14 cellular contexts compared by ENCODE assay signal in the genomic region with DNA sequence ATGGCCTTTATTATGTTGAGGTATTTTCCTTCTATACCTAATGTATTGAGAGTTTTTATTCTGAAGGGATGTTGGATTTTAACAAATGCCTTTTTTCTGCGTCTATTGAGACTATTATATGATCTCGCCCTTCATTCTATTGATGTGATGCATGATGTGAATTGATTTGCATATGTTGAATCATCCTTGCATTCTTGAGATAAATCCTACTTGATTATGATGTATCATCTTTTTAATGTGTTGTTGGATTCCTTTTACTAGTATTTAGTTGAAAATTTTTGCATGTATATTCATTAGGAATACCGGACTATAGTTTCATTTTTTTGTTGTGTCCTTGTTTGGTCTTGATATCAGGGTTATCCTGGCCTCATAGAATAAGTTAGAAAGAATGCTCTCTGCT.
DNase-seq lines count a peak whose midpoint lies in the region; ATAC-seq, FAIRE-seq and TF ChIP-seq lines count a peak whose summit lies in the region.
"Had no signal": no experiment of that assay in that cellular context is flagged by ENCODE, and none has a peak within 500 bp of the region (broad histone marks: within the 10 kb centered on the region; RNA-seq: fewer than 3 reads in every experiment).

No MANE protein-coding gene starts in this region.

- H3K4me2 ChIP-seq in PC-3 (ENCODE audit: low read length) = no peak overlapping the region
- peak overlapping the region; percentile 3 for H3K4me2 ChIP-seq in osteoblast (ENCODE audit: insufficient read depth, low read length)
- H3K4me2 ChIP-seq: BLaER1 had no signal

- BruUV-seq in PC-3 (replicated peaks; lab: Mats Ljungman, UMichigan) = no TSS peak

- H2AFZ ChIP-seq in PC-3 (ENCODE audit: low read length) (peak overlapping the region; percentile 27; the same call in 1 of the 2 replicates), osteoblast (ENCODE audit: low read length) (no peak overlapping the region)

- H3F3A ChIP-seq in PC-3 (ENCODE audit: low read length, unreplicated experiment) = no peaks in the 10 kb centered on the region

- H3K27ac ChIP-seq in PC-3 (ENCODE audit: low read length) (no peak overlapping the region), osteoblast (ENCODE audit: low read depth, low read length) (peak overlapping the region; percentile 17)
- H3K27ac ChIP-seq: BLaER1 had no signal

- H3K79me2 ChIP-seq in PC-3 (ENCODE audit: low read length) = no peaks in the 10 kb centered on the region
- H3K79me2 ChIP-seq in osteoblast (ENCODE audit: insufficient read depth, low read length) = no peaks in the 10 kb centered on the region

- H3K4me1 ChIP-seq in PC-3 (ENCODE audit: insufficient read depth, low read length) = 0 out of 2 replicates have a peak, but pooled peaks cover 4% of the 10 kb centered on the region
- peaks cover 8% of the 10 kb centered on the region for H3K4me1 ChIP-seq in osteoblast (ENCODE audit: insufficient read depth, low read length)
- H3K4me1 ChIP-seq: BLaER1 had no signal

- TF ChIP-seq POLR2A in H54 (IDR thresholded peaks at IDR 0.05; ENCODE audit: low read depth, low read length) = no peak

- ATAC-seq in PC-3 = no peak
- ATAC-seq in GM18873 (IDR thresholded peaks at IDR 0.05; ENCODE audit: low FRiP score, unreplicated experiment) = no peak
- no peak for ATAC-seq in HG02571 (IDR thresholded peaks at IDR 0.05; ENCODE audit: unreplicated experiment)
- ATAC-seq: K562 had no signal

- no peaks in the 10 kb centered on the region for H3K9me2 ChIP-seq in PC-3 (replicated peaks; ENCODE audit: low read length)

- H3K9ac ChIP-seq in PC-3 (ENCODE audit: low read length) = no peak overlapping the region
- H3K9ac ChIP-seq: BLaER1 had no signal

- H3K36me3 ChIP-seq in PC-3 (ENCODE audit: low read depth, low read length) (no peaks in the 10 kb centered on the region), osteoblast (ENCODE audit: insufficient read depth, low read length) (no peaks in the 10 kb centered on the region)
- H3K36me3 ChIP-seq: BLaER1 had no signal

- no peaks in the 10 kb centered on the region for H3K27me3 ChIP-seq in PC-3 (ENCODE audit: low read length)
- no peaks in the 10 kb centered on the region for H3K27me3 ChIP-seq in osteoblast (ENCODE audit: insufficient read depth, low read length)
- H3K27me3 ChIP-seq: BLaER1 had no signal

- TF ChIP-seq CTCF in PC-3 (conservative IDR thresholded peaks at IDR 0.05; ENCODE audit: low read depth, low read length) (no peak), osteoblast (IDR thresholded peaks at IDR 0.05; ENCODE audit: extremely low read depth, low read depth, low read length) (no peak)

- H4K20me1 ChIP-seq in PC-3 (ENCODE audit: low read length) (no peaks in the 10 kb centered on the region), osteoblast (ENCODE audit: insufficient read depth, low read length) (no peaks in the 10 kb centered on the region)
- H4K20me1 ChIP-seq: BLaER1 had no signal

- POLR2A ChIA-PET in PC-3 (lab: Charles Lee; ENCODE audit: unreplicated experiment) = no interaction called here

- DNase-seq in EH (ENCODE audit: low read depth) (peak; percentile 27), H54 (ENCODE audit: insufficient read length, low spot score) (no peak), PC-3 (no peak), osteoblast (ENCODE audit: insufficient read length, low spot score, missing footprints) (no peak)
- DNase-seq in activated CD4-positive, CD25-positive, alpha-beta regulatory T cell treated with anti-CD3 and anti-CD28 coated beads, Interleukin-2, amount 50 U/mL, for 72 hours = no peak
- DNase-seq: 8988T, AML-193, DMS53, GDM1, Karpas-422 had no signal

- peak; percentile 20 for FAIRE-seq in H54 (lab: Jason Lieb, UNC)
- FAIRE-seq: K562 had no signal

- intact Hi-C loops in PC-3 (cut with micrococcal nuclease) = no loop called here

- H3K4me3 ChIP-seq in PC-3 (ENCODE audit: low read length) = no peak overlapping the region
- H3K4me3 ChIP-seq in osteoblast (ENCODE audit: insufficient read depth, low read length) = no peak overlapping the region
- H3K4me3 ChIP-seq: BLaER1, K562 had no signal

- CTCF ChIA-PET in PC-3 (lab: Charles Lee) = no interaction called here

- H3K9me3 ChIP-seq in PC-3 (ENCODE audit: low read length) = peaks cover 11% of the 10 kb centered on the region; the same call in 1 of the 2 replicates
- H3K9me3 ChIP-seq in osteoblast (ENCODE audit: low read depth, low read length) = peaks cover 3% of the 10 kb centered on the region
